Comparison of ENCODE assay signal across 28 cellular contexts in the genomic region with DNA sequence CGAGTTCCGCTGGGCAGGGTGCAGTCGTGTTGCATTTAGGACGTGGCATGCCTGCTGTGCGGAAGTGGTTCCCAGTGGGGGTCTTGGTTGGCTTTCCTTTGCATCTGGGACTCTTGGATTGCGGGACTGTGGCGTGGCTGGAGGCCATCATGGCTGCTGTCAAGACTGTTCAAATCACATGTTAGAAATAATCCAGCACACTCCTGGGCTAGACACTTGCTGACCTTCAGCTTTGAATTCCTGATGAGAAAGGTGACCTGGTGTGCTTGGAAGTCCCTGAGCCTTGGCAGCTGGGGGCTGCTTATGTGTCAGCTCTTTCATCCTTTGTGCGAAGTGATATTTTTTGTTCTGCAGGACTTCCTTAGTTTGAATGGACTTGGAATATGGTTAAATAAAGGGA. TPM values are rescaled to one million over a fixed set of nuclear protein-coding genes. Genes with fewer than 3 reads are reported as not detected.
DNase-seq lines count a peak whose midpoint lies in the region; ATAC-seq and TF ChIP-seq lines count a peak whose summit lies in the region.
"Had no signal": no experiment of that assay in that cellular context is flagged by ENCODE, and none has a peak within 500 bp of the region (broad histone marks: within the 10 kb centered on the region; RNA-seq: fewer than 3 reads in every experiment).

No MANE protein-coding gene starts in this region.

- peaks cover 38% of the 10 kb centered on the region for H3K36me3 Mint-ChIP-seq in GM23338 (ENCODE audit: low read depth)
- H3K36me3 Mint-ChIP-seq in naive thymus-derived CD4-positive, alpha-beta T cell, result peaks cover 21 to 56% (median 42%) of the 10 kb centered on the region in 5 donors

- peaks cover 50% of the 10 kb centered on the region for H3K4me1 Mint-ChIP-seq in GM23338
- H3K4me1 Mint-ChIP-seq in naive thymus-derived CD4-positive, alpha-beta T cell, result peaks cover 15 to 52% (median 35%) of the 10 kb centered on the region in 7 donors

- H3K4me3 Mint-ChIP-seq in GM23338, result no peak overlapping the region
- H3K4me3 Mint-ChIP-seq in naive thymus-derived CD4-positive, alpha-beta T cell, result peak overlapping the region in 2 of 10 donors; percentile 33 to 39
- H3K4me3 Mint-ChIP-seq: CD14-positive monocyte had no signal

- no peak for TF ChIP-seq CTCF in GM23338 (conservative IDR thresholded peaks at IDR 0.05; ENCODE audit: low read depth in 2 of 2)
- TF ChIP-seq CTCF in VCaP (conservative IDR thresholded peaks at IDR 0.05), result no peak
- no peak for TF ChIP-seq CTCF in left ventricle myocardium inferior (IDR thresholded peaks at IDR 0.05; ENCODE audit: borderline replicate concordance)

- intact Hi-C loops in left ventricle myocardium inferior (cut with micrococcal nuclease), result no loop called here
- intact Hi-C loops in naive thymus-derived CD4-positive, alpha-beta T cell (cut with micrococcal nuclease), result no loop called here

- H3K27me3 ChIP-seq in BLaER1 (no peaks in the 10 kb centered on the region), GM23338 (ENCODE audit: insufficient read depth) (no peaks in the 10 kb centered on the region), left ventricle myocardium inferior (ENCODE audit: low read depth) (no peaks in the 10 kb centered on the region)
- no peaks in the 10 kb centered on the region for H3K27me3 ChIP-seq in naive thymus-derived CD4-positive, alpha-beta T cell (ENCODE audit: control insufficient read depth in 2 of 2, insufficient read depth in 2 of 2, low read length in 2 of 2)
- H3K27me3 ChIP-seq: MG63 had no signal

- peaks cover 8% of the 10 kb centered on the region for H3K9me3 Mint-ChIP-seq in GM23338
- peaks cover 0 to 16% (median 10%) of the 10 kb centered on the region in 11 donors for H3K9me3 Mint-ChIP-seq in naive thymus-derived CD4-positive, alpha-beta T cell

- H2AFZ ChIP-seq in GM23338, result no peak overlapping the region

- peaks cover 33% of the 10 kb centered on the region for H3K9me3 ChIP-seq in BLaER1
- peaks cover 8% of the 10 kb centered on the region for H3K9me3 ChIP-seq in left ventricle myocardium inferior (replicated peaks)
- H3K9me3 ChIP-seq in naive thymus-derived CD4-positive, alpha-beta T cell (ENCODE audit: control insufficient read depth in 2 of 3, low read length in 3 of 3), result peaks cover 0 to 10% (median 0%) of the 10 kb centered on the region in 3 experiments
- H3K9me3 ChIP-seq: HAP-1, MG63, SK-N-SH had no signal

- no peak overlapping the region for H3K27ac Mint-ChIP-seq in GM23338
- H3K27ac Mint-ChIP-seq in naive thymus-derived CD4-positive, alpha-beta T cell, result peak overlapping the region in 4 of 9 donors; percentile 11 to 50 (median 29)
- H3K27ac Mint-ChIP-seq: CD14-positive monocyte had no signal

- H3K4me3 ChIP-seq in BLaER1, result no peak overlapping the region
- H3K4me3 ChIP-seq in GM23338, result no peak overlapping the region
- no peak overlapping the region for H3K4me3 ChIP-seq in left ventricle myocardium inferior
- H3K4me3 ChIP-seq in naive thymus-derived CD4-positive, alpha-beta T cell (ENCODE audit: low read length), result no peak overlapping the region
- H3K4me3 ChIP-seq: A549, HAP-1, MG63 had no signal

- no peaks in the 10 kb centered on the region for H3K9me2 ChIP-seq in GM23338 (ENCODE audit: insufficient read depth)
- H3K9me2 ChIP-seq: SK-N-SH had no signal

- POLR2A ChIA-PET in naive thymus-derived CD4-positive, alpha-beta T cell (lab: Charles Lee), result no interaction called here

- H3K4me2 ChIP-seq in BLaER1, result peak overlapping the region; percentile 8; the same call in 1 of the 2 replicates
- peak overlapping the region; percentile 65 for H3K4me2 ChIP-seq in GM23338
- H3K4me2 ChIP-seq: A549, SK-N-SH had no signal

- H3K4me1 ChIP-seq in BLaER1, result peaks cover 58% of the 10 kb centered on the region
- peaks cover 68% of the 10 kb centered on the region for H3K4me1 ChIP-seq in GM23338 (ENCODE audit: insufficient read depth)
- peaks cover 79% of the 10 kb centered on the region for H3K4me1 ChIP-seq in left ventricle myocardium inferior
- H3K4me1 ChIP-seq in naive thymus-derived CD4-positive, alpha-beta T cell (ENCODE audit: control insufficient read depth in 2 of 2, insufficient read depth in 2 of 2, low read length in 2 of 2), result peaks cover 0 to 9% of the 10 kb centered on the region in 2 donors

- CTCF ChIA-PET in naive thymus-derived CD4-positive, alpha-beta T cell (lab: Charles Lee), result no interaction called here

- H3F3A ChIP-seq in GM23338 (replicated peaks; ENCODE audit: low read depth), result 0 out of 2 replicates have a peak, but pooled peaks cover 5% of the 10 kb centered on the region

- peaks cover 100% of the 10 kb centered on the region for H3K79me2 ChIP-seq in GM23338 (replicated peaks; ENCODE audit: insufficient read depth)

- peaks cover 100% of the 10 kb centered on the region for H4K20me1 ChIP-seq in BLaER1
- H4K20me1 ChIP-seq in GM23338 (replicated peaks; ENCODE audit: insufficient read depth), result peaks cover 86% of the 10 kb centered on the region

- H3K9ac ChIP-seq in BLaER1, result no peak overlapping the region
- H3K9ac ChIP-seq: SK-N-SH had no signal

- peaks cover 63% of the 10 kb centered on the region for H3K36me3 ChIP-seq in BLaER1
- H3K36me3 ChIP-seq in GM23338 (ENCODE audit: insufficient read depth), result no peaks in the 10 kb centered on the region
- H3K36me3 ChIP-seq in left ventricle myocardium inferior, result peaks cover 30% of the 10 kb centered on the region
- peaks cover 0 to 33% (median 0%) of the 10 kb centered on the region in 3 experiments for H3K36me3 ChIP-seq in naive thymus-derived CD4-positive, alpha-beta T cell (ENCODE audit: control insufficient read depth in 2 of 3, insufficient read depth in 3 of 3, low read length in 3 of 3)

- peaks cover 7% of the 10 kb centered on the region for H3K27me3 Mint-ChIP-seq in GM23338 (ENCODE audit: insufficient read depth, low read depth, poor library complexity)
- H3K27me3 Mint-ChIP-seq in naive thymus-derived CD4-positive, alpha-beta T cell, result no peaks in the 10 kb centered on the region

- ATAC-seq in GM23338 (no peak), GM21723 (IDR thresholded peaks at IDR 0.05; ENCODE audit: unreplicated experiment) (no peak)
- ATAC-seq in naive thymus-derived CD4-positive, alpha-beta T cell, result no peak
- ATAC-seq: A549 had no signal

- no peak overlapping the region for H3K27ac ChIP-seq in BLaER1
- H3K27ac ChIP-seq in GM23338 (ENCODE audit: low read depth), result no peak overlapping the region
- H3K27ac ChIP-seq in VCaP, result peak overlapping the region; percentile 29; the same call in 1 of the 2 replicates
- H3K27ac ChIP-seq in left ventricle myocardium inferior (replicated peaks), result peak overlapping the region; percentile 67
- no peak overlapping the region for H3K27ac ChIP-seq in naive thymus-derived CD4-positive, alpha-beta T cell (ENCODE audit: low read depth, low read length)
- H3K27ac ChIP-seq: A549 had no signal

- DNase-seq in GM23338 (ENCODE audit: low spot score), result no peak
- DNase-seq in left ventricle myocardium inferior, result no peak
- DNase-seq in naive thymus-derived CD4-positive, alpha-beta T cell, result no peak
- DNase-seq in stimulated activated CD4-positive, alpha-beta T cell treated with anti-CD3 and anti-CD28 coated beads, Interleukin-12 subunit alpha, Interleukin-12 subunit beta, amount 100 ng/mL, for 4 hours, result no peak
- DNase-seq in NCI-H226, result no peak
- DNase-seq: Calu3; DMS153; DND-41; IMR-90; KG1; MG63; NCI-H1105 treated with DMSO at 0.1 percent for 48 hours; NCI-H146; NCI-H2029; NCI-H446 treated with DMSO at 0.1 percent for 48 hours; NCI-H526; NCI-H82; NK-92 treated with Interleukin-12 subunit alpha and Interleukin-12 subunit beta, amount 100 ng/mL, for 24 hours; RPMI8226; SIG-M5; SK-N-SH; SW 1271 had no signal

RNA-seq across cellular contexts. Expression of gene IGF1R, which starts 59.9 kb away (rescaled TPM):
- total RNA-seq in GM23338 (2014; rRNA removed; shearing (Covaris generic)), result 92.2 and 95.6 TPM in 2 replicates
- polyA plus RNA-seq in GM23338 (2016; fragmentation: Nextera tagmentation; extraction: Ambion mirVana), result 20.0 and 20.4 TPM in 2 replicates
- 37.2 TPM for total RNA-seq in left ventricle myocardium inferior
- 100 to 1,000 TPM in 3 of 5 experiments, 10 to 100 TPM in 2; 37.4 to 167 (median 124) TPM for total RNA-seq in naive thymus-derived CD4-positive, alpha-beta T cell
- polyA plus RNA-seq in naive thymus-derived CD4-positive, alpha-beta T cell, result 10 to 100 TPM in 1 of 2 donors, 1 to 10 TPM in 1; 8.4 to 10.7 TPM

Comparison
In these comparisons a context has a peak if more than half of its experiments do, and no peak if none do; other contexts are left out.
1. H3K27ac ChIP-seq: peak in VCaP (single experiment) and left ventricle myocardium inferior (single experiment); none in BLaER1 (single experiment), GM23338 (single experiment) and naive thymus-derived CD4-positive, alpha-beta T cell (single experiment).